22 cellular contexts compared by ENCODE assay signal in the genomic region with DNA sequence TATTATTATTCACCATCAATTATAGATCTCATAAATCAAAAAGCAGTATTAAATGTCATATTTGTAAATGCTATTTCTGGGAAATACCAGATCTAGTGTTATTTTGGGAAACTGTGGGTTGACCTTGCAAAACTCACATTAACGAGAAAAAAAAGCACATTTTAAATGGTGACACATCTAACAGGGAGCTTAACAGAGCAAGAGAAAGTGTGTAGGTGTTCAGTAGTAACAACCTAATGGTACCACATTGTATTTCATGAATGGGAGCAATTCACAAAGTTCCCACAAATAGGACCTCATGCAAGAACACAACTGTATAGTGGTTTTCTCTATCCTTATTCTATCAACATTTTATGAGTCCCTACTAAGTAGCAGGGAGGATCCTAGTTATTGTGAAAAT. TPM values are rescaled to one million over a fixed set of nuclear protein-coding genes. Genes with fewer than 3 reads are reported as not detected.
DNase-seq lines count a peak whose midpoint lies in the region; ATAC-seq and FAIRE-seq lines count a peak whose summit lies in the region.
"Had no signal": no experiment of that assay in that cellular context is flagged by ENCODE, and none has a peak within 500 bp of the region (broad histone marks: within the 10 kb centered on the region; RNA-seq: fewer than 3 reads in every experiment).

No MANE protein-coding gene starts in this region.

- ATAC-seq in GM19351 (IDR thresholded peaks at IDR 0.05; ENCODE audit: unreplicated experiment), result peak; percentile 60
- ATAC-seq: PC-3, T-cell had no signal

- peak; percentile 57 for FAIRE-seq in G401.6 (lab: Jason Lieb, UNC)
- FAIRE-seq: GM12891 had no signal

- peak; percentile 5 for DNase-seq in LHCN-M2 (ENCODE audit: low read depth)
- DNase-seq in stromal cell of bone marrow (ENCODE audit: low read depth), result peak; percentile 21
- no peak for DNase-seq in NCI-H1092 (lab: John Stamatoyannopoulos, UW)
- DNase-seq in 8988T, result no peak
- no peak for DNase-seq in SKM-1 (lab: John Stamatoyannopoulos, UW; ENCODE audit: unreplicated experiment)
- DNase-seq: Caco-2; CD4-positive, CD25-positive, alpha-beta regulatory T cell; GDM1; H9; KBM-7; NCI-H1436 treated with DMSO at 0.1 percent for 48 hours; NCI-H2029; NCI-H2171; NCI-H526; PC-3; RPMI8226; SHP77 treated with DMSO at 0.1 percent for 48 hours; SK-N-SH; T-cell had no signal

RNA-seq across cellular contexts. Expression of a gene that starts 26.2 kb away (rescaled TPM):
- total RNA-seq in LHCN-M2 (2014; rRNA removed), result 7.1 and 16.5 TPM in 2 replicates
- polyA plus RNA-seq in LHCN-M2 (2012), result 13.0 TPM

Comparison
In these comparisons a context has a peak if more than half of its experiments do, and no peak if none do; other contexts are left out.
1. DNase-seq: peak in LHCN-M2 (single experiment) and stromal cell of bone marrow (single experiment); none in NCI-H1092 (single experiment), 8988T (single experiment) and SKM-1 (single experiment).